In the genomic region with DNA sequence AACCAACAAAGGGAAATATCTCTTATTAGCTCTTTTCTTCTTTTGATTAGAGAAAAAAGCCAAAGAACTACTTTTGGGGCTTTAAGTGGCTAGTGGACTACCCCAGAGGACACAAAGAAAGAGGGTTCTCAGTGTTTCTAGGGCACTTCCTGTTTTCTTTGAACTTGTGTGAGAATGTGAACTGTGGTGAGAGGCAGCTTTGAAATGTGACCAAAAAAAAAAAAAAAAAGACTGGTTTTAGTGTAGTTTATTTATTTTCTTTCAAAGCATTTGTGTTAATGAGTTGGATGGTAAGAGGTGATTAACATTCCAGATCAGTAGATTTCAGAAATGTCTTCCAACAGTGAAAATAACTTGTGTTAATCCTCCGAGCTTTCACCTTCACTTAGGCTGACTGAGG, we compare ENCODE assay signal across 11 cellular contexts. TPM values are rescaled to one million over a fixed set of nuclear protein-coding genes. Genes with fewer than 3 reads are reported as not detected.
DNase-seq lines count a peak whose midpoint lies in the region; ATAC-seq, FAIRE-seq and TF ChIP-seq lines count a peak whose summit lies in the region.
"Had no signal": no experiment of that assay in that cellular context is flagged by ENCODE, and none has a peak within 500 bp of the region (broad histone marks: within the 10 kb centered on the region; RNA-seq: fewer than 3 reads in every experiment).

No MANE protein-coding gene starts in this region.

- CTCF ChIA-PET in GM12878 (lab: Yijun Ruan, JAX) = interaction anchor here (0.6 to 1.3 kb wide), 2 partner anchors 44 to 68 kb away, joined by 3 to 5 read pairs; partner anchors contain the start of gene ERICH6

- TF ChIP-seq EP300 in GM12878 (IDR thresholded peaks at IDR 0.05; ENCODE audit: borderline replicate concordance in 1 of 2, control insufficient read depth in 1 of 2, low read depth in 2 of 2, low read length in 2 of 2) = no peak

- H2AFZ ChIP-seq in GM12878 (ENCODE audit: control insufficient read depth, low read depth, low read length) = no peak overlapping the region

- WGBS in GM12878 (ENCODE audit: insufficient coverage, insufficient replicate concordance, low lambda C conversion rate, missing lambda C conversion rate) = 42% methylated on average over 1 of the region's 1 CpG

- no TSS peak for BruUV-seq in GM12878 (replicated peaks; lab: Mats Ljungman, UMichigan)

- no peak overlapping the region for H3K4me3 ChIP-seq in HL-60 (replicated peaks; ENCODE audit: insufficient read depth, low read length)
- H3K4me3 ChIP-seq in GM12878 = no peak overlapping the region
- no peak overlapping the region for H3K4me3 ChIP-seq in breast epithelium
- H3K4me3 ChIP-seq in dorsolateral prefrontal cortex = peak overlapping the region in 1 of 59 donors; percentile 4
- H3K4me3 ChIP-seq: gastroesophageal sphincter, skin epidermis had no signal

- H3K36me3 ChIP-seq in GM12878 (ENCODE audit: control insufficient read depth in 2 of 2, insufficient read depth in 2 of 2, low read length in 1 of 2) (peaks cover under 1 to 7% of the 10 kb centered on the region in 2 experiments), breast epithelium (no peaks in the 10 kb centered on the region)

- TF ChIP-seq POLR2A in GM12878 (IDR thresholded peaks at IDR 0.05; ENCODE audit: low read depth, low read length) = no peak
- no peak for TF ChIP-seq POLR2A in breast epithelium (IDR thresholded peaks at IDR 0.05)

- no peaks in the 10 kb centered on the region for H4K20me1 ChIP-seq in GM12878 (ENCODE audit: control insufficient read depth, insufficient read depth)

- TF ChIP-seq CTCF in HL-60 (IDR thresholded peaks at IDR 0.05; ENCODE audit: insufficient read depth, low read length) = no peak
- TF ChIP-seq CTCF in GM12878 (IDR thresholded peaks at IDR 0.05 in 2 of 3, conservative IDR thresholded peaks at IDR 0.05 in 1 of 3; ENCODE audit: control insufficient read depth in 2 of 3, extremely low read depth in 1 of 3, insufficient read depth in 1 of 3, low read depth in 3 of 3, low read length in 3 of 3) = no peak
- TF ChIP-seq CTCF in breast epithelium (IDR thresholded peaks at IDR 0.05) = no peak
- no peak for TF ChIP-seq CTCF in dorsolateral prefrontal cortex (IDR thresholded peaks at IDR 0.05 in 54 of 56, conservative IDR thresholded peaks at IDR 0.05 in 2 of 56; ENCODE audit: low read depth in 1 of 56, partially characterized antibody in 56 of 56)

- intact Hi-C loops in GM12878 (cut with micrococcal nuclease; ENCODE audit: unreplicated experiment) (no loop called here), breast epithelium (cut with DNase I; ENCODE audit: low total_unique reads) (no loop called here), dorsolateral prefrontal cortex (cut with DNase I) (no loop called here)

- peak; percentile 27 for FAIRE-seq in GM12878 (lab: Jason Lieb, UNC)

- POLR2A ChIA-PET in GM12878 (lab: Charles Lee) = interaction anchor here (0.7 to 1.2 kb wide), 3 partner anchors 30 to 91 kb away, joined by 3 to 5 read pairs (median 3); partner anchors contain the start of gene SELENOT

- no peak overlapping the region for H3K4me2 ChIP-seq in GM12878 (ENCODE audit: control insufficient read depth, insufficient read depth)

- peak; percentile 44 to 58 for DNase-seq in AML-193 (lab: John Stamatoyannopoulos, UW)
- peak in 1 of 2 experiments; percentile 17 for DNase-seq in HL-60 (ENCODE audit: low read depth in 1 of 2, low spot score in 1 of 2)
- peak; percentile 26 for DNase-seq in GM12878 (ENCODE audit: low read depth, low spot score)
- DNase-seq in ACHN = no peak
- no peak for DNase-seq in breast epithelium (ENCODE audit: low spot score in 2 of 2)
- DNase-seq in COR-L47 (lab: John Stamatoyannopoulos, UW) = no peak
- DNase-seq in dorsolateral prefrontal cortex = no peak
- DNase-seq: activated CD4-positive, alpha-beta T cell treated with anti-CD3 and anti-CD28 coated beads for 48 hours had no signal

- H3K79me2 ChIP-seq in GM12878 (ENCODE audit: control insufficient read depth, insufficient read depth, low read length) = no peaks in the 10 kb centered on the region

- SMC1A ChIA-PET in GM12878 (lab: Charles Lee; ENCODE audit: uncharacterized antibody, unreplicated experiment) = interaction anchor here (0.7 to 2.0 kb wide), 16 partner anchors 9 to 128 kb away, joined by 3 to 9 read pairs (median 4); no protein-coding TSS in a partner anchor

- RAD21 ChIA-PET in GM12878 (lab: Charles Lee; ENCODE audit: unreplicated experiment) = interaction anchor here (0.7 to 2.0 kb wide), 11 partner anchors 22 to 107 kb away, joined by 3 to 8 read pairs (median 3); partner anchors contain the start of genes EIF2A, ERICH6 and SERP1

- TF ChIP-seq RAD21 in GM12878 (IDR thresholded peaks at IDR 0.05; ENCODE audit: insufficient read depth, low read depth, low read length) = no peak

- in situ Hi-C loops in GM12878 (cut with MboI) (no loop called here), ACHN (cut with HindIII; ENCODE audit: low pct_ligation_motif_present, low pct_unique_long_range_greater_than_20kb, low sequenced_read_pairs) (no loop called here)

- no peak overlapping the region for H3K9ac ChIP-seq in GM12878 (ENCODE audit: control insufficient read depth, insufficient read depth, low read length)

- peaks cover 5% of the 10 kb centered on the region for H3K4me1 ChIP-seq in GM12878 (ENCODE audit: control insufficient read depth, insufficient read depth, low read length)
- H3K4me1 ChIP-seq in breast epithelium = no peaks in the 10 kb centered on the region
- H3K4me1 ChIP-seq: gastroesophageal sphincter had no signal

- H3K27me3 ChIP-seq in HL-60 (ENCODE audit: insufficient read depth, poor library complexity, severe bottlenecking) (no peaks in the 10 kb centered on the region), GM12878 (replicated peaks in 1 of 2; ENCODE audit: control insufficient read depth in 2 of 2, insufficient read depth in 2 of 2, low read length in 1 of 2) (no peaks in the 10 kb centered on the region), breast epithelium (no peaks in the 10 kb centered on the region), dorsolateral prefrontal cortex (no peaks in the 10 kb centered on the region)
- H3K27me3 ChIP-seq: gastroesophageal sphincter had no signal

- H3K9me3 ChIP-seq in GM12878 (replicated peaks; ENCODE audit: control insufficient read depth, insufficient read depth, low read length) (no peaks in the 10 kb centered on the region), breast epithelium (no peaks in the 10 kb centered on the region)
- H3K9me3 ChIP-seq: gastroesophageal sphincter had no signal

- H3K27ac ChIP-seq in HL-60 (replicated peaks) = peak overlapping the region; percentile 41
- H3K27ac ChIP-seq in GM12878 (ENCODE audit: control insufficient read depth, insufficient read depth) = 0 out of 2 replicates have a peak overlapping the region, but pooled peaks have one; percentile 33
- no peak overlapping the region for H3K27ac ChIP-seq in breast epithelium
- H3K27ac ChIP-seq in dorsolateral prefrontal cortex = peak overlapping the region in 27 of 59 donors; percentile 4 to 71 (median 44)
- H3K27ac ChIP-seq: gastroesophageal sphincter had no signal

- ATAC-seq in GM19328 (IDR thresholded peaks at IDR 0.05; ENCODE audit: unreplicated experiment) = peak; percentile 47
- peak; percentile 93 for ATAC-seq in GM12878
- ATAC-seq: gastroesophageal sphincter had no signal

TF ChIP-seq in GM12878, 131 proteins besides CTCF, POLR2A, EP300 and RAD21 (continues in another document):
- no peak for TF ChIP-seq SMAD1 (IDR thresholded peaks at IDR 0.05; ENCODE audit: low read depth, partially characterized antibody)
- TF ChIP-seq MEF2B (IDR thresholded peaks at IDR 0.05; ENCODE audit: partially characterized antibody, poor library complexity, severe bottlenecking) = peak; percentile 23
- TF ChIP-seq, protein P1, sequence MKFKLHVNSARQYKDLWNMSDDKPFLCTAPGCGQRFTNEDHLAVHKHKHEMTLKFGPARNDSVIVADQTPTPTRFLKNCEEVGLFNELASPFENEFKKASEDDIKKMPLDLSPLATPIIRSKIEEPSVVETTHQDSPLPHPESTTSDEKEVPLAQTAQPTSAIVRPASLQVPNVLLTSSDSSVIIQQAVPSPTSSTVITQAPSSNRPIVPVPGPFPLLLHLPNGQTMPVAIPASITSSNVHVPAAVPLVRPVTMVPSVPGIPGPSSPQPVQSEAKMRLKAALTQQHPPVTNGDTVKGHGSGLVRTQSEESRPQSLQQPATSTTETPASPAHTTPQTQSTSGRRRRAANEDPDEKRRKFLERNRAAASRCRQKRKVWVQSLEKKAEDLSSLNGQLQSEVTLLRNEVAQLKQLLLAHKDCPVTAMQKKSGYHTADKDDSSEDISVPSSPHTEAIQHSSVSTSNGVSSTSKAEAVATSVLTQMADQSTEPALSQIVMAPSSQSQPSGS (IDR thresholded peaks at IDR 0.05; ENCODE audit: low read length) = peak; percentile 50; the same call in 1 of the 2 replicates
- peak; percentile 72 for TF ChIP-seq RUNX3 (IDR thresholded peaks at IDR 0.05; ENCODE audit: low read length)
- no peak for TF ChIP-seq FOXK2 (IDR thresholded peaks at IDR 0.05)

RNA-seq across cellular contexts. Expression of gene SELENOT, which starts 32.4 kb away (rescaled TPM):
- total RNA-seq in GM12878 (2013; cell fraction: nucleolus; rRNA removed) = 80.1 and 88.1 TPM in 2 replicates
- total RNA-seq in GM12878 (2014; rRNA removed) (234 and 236 TPM in 2 replicates), GM12878 (2014; rRNA removed; fragmentation: Illumina TruSeq; extraction: Trizol) (87.7 and 89.4 TPM in 2 replicates), GM12878 (2021) (111 and 113 TPM in 2 replicates), breast epithelium (100 to 1,000 TPM in 2 of 3 donors, 10 to 100 TPM in 1; 86.9 to 143 (median 127) TPM), dorsolateral prefrontal cortex (100 to 1,000 TPM in 85 of 120 experiments, 10 to 100 TPM in 35; 78.5 to 150 (median 109) TPM)
- polyA plus RNA-seq in GM12878 (2011; ENCODE audit: low read depth) = 62.6 TPM
- polyA plus RNA-seq in GM12878 (2011; rRNA removed) (722 and 768 TPM in 2 replicates), GM12878 (2014; fragmentation: Illumina TruSeq; extraction: Trizol) (221 and 236 TPM in 2 replicates), GM12878 (2014; fragmentation: Nextera tagmentation; extraction: Ambion mirVana) (100 to 1,000 TPM; 323 to 593 TPM), GM12878 (2014; rRNA removed) (149 and 160 TPM in 2 replicates), GM12878 (2016; fragmentation: Nextera tagmentation; extraction: Ambion mirVana) (100 to 1,000 TPM; 285 to 289 TPM)
- polyA plus RNA-seq in GM12878 (2011; cell fraction: cytosol; rRNA removed) = 492 and 659 TPM in 2 replicates
- 155 and 277 TPM in 2 replicates for polyA plus RNA-seq in GM12878 (2011; cell fraction: nucleus; rRNA removed)
- polyA plus RNA-seq in GM12878 (2012) = 82.2 and 102 TPM in 2 replicates
- 644 and 784 TPM in 2 replicates for polyA minus RNA-seq in GM12878 (2011; rRNA and poly(A)+ RNA removed)
- 90.9 and 99.9 TPM in 2 replicates for polyA minus RNA-seq in GM12878 (2011; cell fraction: cytosol; rRNA and poly(A)+ RNA removed)
- 73.4 and 77.1 TPM in 2 replicates for polyA minus RNA-seq in GM12878 (2011; cell fraction: nucleus; rRNA and poly(A)+ RNA removed)

Comparison
In these comparisons a context has a peak if more than half of its experiments do, and no peak if none do; other contexts are left out.
1. DNase-seq: peak in AML-193 (2 of 2) and GM12878 (single experiment); none in ACHN (single experiment), breast epithelium (0 of 2), COR-L47 (single experiment) and dorsolateral prefrontal cortex (0 of 10).
2. H3K27ac ChIP-seq: peak in HL-60 (single experiment) and GM12878 (single experiment); none in breast epithelium (0 of 2).